In the genomic region with DNA sequence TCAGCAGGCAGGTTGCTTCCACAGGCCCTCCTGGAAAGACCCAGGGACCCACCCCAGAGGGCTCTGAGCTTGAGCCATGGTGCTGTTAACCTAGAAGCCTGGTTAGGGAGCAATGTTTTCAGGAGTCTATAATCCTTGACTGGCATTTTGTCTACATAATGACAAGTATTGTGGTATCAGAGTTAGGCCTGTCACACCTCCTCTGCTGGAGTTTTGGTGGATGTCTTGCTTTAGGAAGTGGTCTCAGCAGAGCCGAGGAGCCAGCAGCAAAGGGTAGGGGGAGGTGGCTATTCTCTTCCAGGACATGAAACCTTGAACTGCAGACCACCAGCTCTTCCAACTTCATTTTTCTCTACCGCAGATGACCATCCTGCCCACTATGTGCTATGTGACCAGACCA, we compare ENCODE assay signal across 8 cellular contexts.
"Had no signal": no experiment of that assay in that cellular context is flagged by ENCODE, and none has a peak within 500 bp of the region (broad histone marks: within the 10 kb centered on the region; RNA-seq: fewer than 3 reads in every experiment).

No MANE protein-coding gene starts in this region.

- DNase-seq: GM23248, GOT3, H7, HFFc6 had no signal

- H3K4me1 ChIP-seq: HAP-1 had no signal

- H3K27ac ChIP-seq: GM23248, HL-60 had no signal

- H3K36me3 ChIP-seq: HAP-1 had no signal

- H3K9me3 ChIP-seq: HAP-1 had no signal

- ATAC-seq: HCT116, HepG2 had no signal

- H3K4me3 ChIP-seq: GM23248, HAP-1 had no signal
